Comparison of ENCODE assay signal across 10 cellular contexts in the genomic region with DNA sequence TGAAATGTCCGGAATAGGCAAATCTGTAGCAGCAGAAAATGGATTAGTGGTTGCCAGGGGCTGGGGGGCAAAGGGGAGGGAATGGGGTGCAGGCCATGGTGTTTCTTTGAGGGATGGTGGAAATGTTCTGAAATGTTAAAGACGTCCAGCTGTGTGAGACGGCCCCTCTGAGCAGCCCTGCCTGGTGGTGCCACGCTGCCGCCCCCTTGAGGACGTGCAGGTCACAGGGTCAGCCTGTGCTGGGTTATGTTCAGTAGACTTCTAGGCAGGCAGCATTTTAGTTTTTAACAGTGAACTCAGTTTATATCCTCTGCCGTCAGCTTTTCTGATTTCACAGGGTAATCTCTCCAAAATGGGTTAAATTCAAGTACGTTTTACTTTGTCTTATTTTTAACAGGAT. TPM values are rescaled to one million over a fixed set of nuclear protein-coding genes. Genes with fewer than 3 reads are reported as not detected.
A peak's percentile ranks its signal among the peaks of the same experiment; 100 is the strongest.
DNase-seq lines count a peak whose midpoint lies in the region; ATAC-seq, FAIRE-seq and TF ChIP-seq lines count a peak whose summit lies in the region.
"Had no signal": no experiment of that assay in that cellular context is flagged by ENCODE, and none has a peak within 500 bp of the region (broad histone marks: within the 10 kb centered on the region; RNA-seq: fewer than 3 reads in every experiment).

No MANE protein-coding gene starts in this region.

- peak; percentile 29 for ATAC-seq in HG03280 (IDR thresholded peaks at IDR 0.05; ENCODE audit: unreplicated experiment)
- no peak for ATAC-seq in activated CD8-positive, alpha-beta T cell treated with anti-CD3 and anti-CD28 coated beads for 36 hours
- ATAC-seq in HepG2, result peak; percentile 70
- ATAC-seq in GM21786 (IDR thresholded peaks at IDR 0.05; ENCODE audit: unreplicated experiment), result no peak

- peak overlapping the region; percentile 86 for H3K27ac Mint-ChIP-seq in activated CD8-positive, alpha-beta T cell treated with anti-CD3 and anti-CD28 coated beads for 36 hours

- TF ChIP-seq CTCF in BE2C (IDR thresholded peaks at IDR 0.05; ENCODE audit: low read depth, low read length) (peak; percentile 57), HepG2 (CRISPR knock-in tag; IDR thresholded peaks at IDR 0.05) (peak; percentile 54)
- no peak for TF ChIP-seq CTCF in activated CD8-positive, alpha-beta T cell treated with anti-CD3 and anti-CD28 coated beads for 36 hours (IDR thresholded peaks at IDR 0.05)

- H3K4me1 ChIP-seq in BE2C, result peaks cover 16% of the 10 kb centered on the region
- H3K4me1 ChIP-seq in HepG2 (ENCODE audit: insufficient read depth, low read length), result peaks cover 19% of the 10 kb centered on the region

- peak; percentile 12 for FAIRE-seq in HepG2 (lab: Jason Lieb, UNC)

- 56% methylated on average over 8 of the region's 8 CpGs for WGBS in HepG2 (ENCODE audit: low lambda C conversion rate)

- peaks cover 39% of the 10 kb centered on the region for H3K36me3 Mint-ChIP-seq in activated CD8-positive, alpha-beta T cell treated with anti-CD3 and anti-CD28 coated beads for 36 hours (ENCODE audit: low read depth)

- H3K79me2 ChIP-seq in HepG2 (ENCODE audit: insufficient read depth, low read length), result peaks cover 2% of the 10 kb centered on the region

- DNase-seq in BE2C (peak; percentile 62), HepG2 (ENCODE audit: low spot score) (no peak), ureter (ENCODE audit: low spot score) (no peak), NCI-H1092 (lab: John Stamatoyannopoulos, UW) (no peak), GM03348 (ENCODE audit: low spot score) (no peak)
- peak; percentile 75 for DNase-seq in activated CD8-positive, alpha-beta T cell treated with anti-CD3 and anti-CD28 coated beads for 36 hours

- TF ChIP-seq EP300 in HepG2 (IDR thresholded peaks at IDR 0.05; ENCODE audit: low read depth in 2 of 2, low read length in 2 of 2) (no peak), HepG2 (CRISPR knock-in tag; IDR thresholded peaks at IDR 0.05; ENCODE audit: borderline replicate concordance) (no peak)

- H2AFZ ChIP-seq in HepG2 (ENCODE audit: low read length), result no peak overlapping the region

- H4K20me1 ChIP-seq in HepG2 (ENCODE audit: insufficient read depth, low read length), result peaks cover 5% of the 10 kb centered on the region; the same call in 1 of the 2 replicates

- no peaks in the 10 kb centered on the region for H3K9me3 Mint-ChIP-seq in activated CD8-positive, alpha-beta T cell treated with anti-CD3 and anti-CD28 coated beads for 36 hours

- no TSS peak for BruUV-seq in HepG2 (replicated peaks; lab: Mats Ljungman, UMichigan)

- no peak for TF ChIP-seq RAD21 in HepG2 (CRISPR knock-in tag; IDR thresholded peaks at IDR 0.05)

- H3K4me1 Mint-ChIP-seq in activated CD8-positive, alpha-beta T cell treated with anti-CD3 and anti-CD28 coated beads for 36 hours (ENCODE audit: low read depth), result peaks cover 47% of the 10 kb centered on the region

- peak overlapping the region; percentile 52 for H3K4me3 Mint-ChIP-seq in activated CD8-positive, alpha-beta T cell treated with anti-CD3 and anti-CD28 coated beads for 36 hours

- no peak overlapping the region for H3K9ac ChIP-seq in HepG2 (ENCODE audit: insufficient read depth, low read depth, low read length)

- POLR2A ChIA-PET in activated CD8-positive, alpha-beta T cell treated with anti-CD3 and anti-CD28 coated beads for 36 hours (lab: Charles Lee), result interaction anchor here (0.6 to 1.9 kb wide), 6 partner anchors 8 to 96 kb away, joined by 3 to 10 read pairs (median 4); partner anchors contain the start of gene NUB1
- POLR2A ChIA-PET in HepG2 (lab: Yijun Ruan, JAX), result interaction anchor here (2.2 kb wide), 1 partner anchor 10 kb away, joined by 11 read pairs; the partner anchor contains the start of gene NUB1

- no peak overlapping the region for H3K4me2 ChIP-seq in HepG2 (ENCODE audit: low read depth, low read length)

- H3K9me3 ChIP-seq in BE2C (no peaks in the 10 kb centered on the region), HepG2 (ENCODE audit: low read length) (no peaks in the 10 kb centered on the region)
- H3K9me3 ChIP-seq: gastroesophageal sphincter had no signal

- H3K27me3 Mint-ChIP-seq in activated CD8-positive, alpha-beta T cell treated with anti-CD3 and anti-CD28 coated beads for 36 hours, result no peaks in the 10 kb centered on the region

- in situ Hi-C loops in HepG2 (cut with HindIII; ENCODE audit: extremely low pct_ligation_motif_present, low pct_unique_long_range_greater_than_20kb), result loop anchor here (5.0 kb wide), 1 partner anchor 34 kb away; no protein-coding TSS in a partner anchor

- intact Hi-C loops in activated CD8-positive, alpha-beta T cell treated with anti-CD3 and anti-CD28 coated beads for 36 hours (cut with micrococcal nuclease), result no loop called here
- intact Hi-C loops in HepG2 (cut with micrococcal nuclease; ENCODE audit: unreplicated experiment), result loop anchor here (5.0 kb wide), 1 partner anchor 104 kb away; the partner anchor contains the start of gene SMARCD3

- peaks cover 37% of the 10 kb centered on the region for H3K36me3 ChIP-seq in BE2C
- H3K36me3 ChIP-seq in HepG2 (replicated peaks in 1 of 2; ENCODE audit: control insufficient read depth in 1 of 2, insufficient read depth in 2 of 2, low read length in 2 of 2), result peaks cover 25 to 55% of the 10 kb centered on the region in 2 experiments

- no peak overlapping the region for H3K27ac ChIP-seq in HepG2 (ENCODE audit: extremely low read length, insufficient read depth, low read length)
- H3K27ac ChIP-seq: SK-N-MC had no signal

- H3K27me3 ChIP-seq in BE2C (no peaks in the 10 kb centered on the region), HepG2 (ENCODE audit: control insufficient read depth in 1 of 2, insufficient read depth in 2 of 2, low read length in 2 of 2) (no peaks in the 10 kb centered on the region)
- H3K27me3 ChIP-seq: gastroesophageal sphincter had no signal

- CTCF ChIA-PET in activated CD8-positive, alpha-beta T cell treated with anti-CD3 and anti-CD28 coated beads for 36 hours (lab: Charles Lee), result interaction anchor here (0.8 to 8.9 kb wide), 25 partner anchors 9 to 409 kb away, joined by 3 to 226 read pairs (median 5); partner anchors contain the start of genes ABCF2, NUB1 and RHEB
- CTCF ChIA-PET in HepG2 (lab: Yijun Ruan, JAX; ENCODE audit: low intra/inter-chr PET ratio, low total read pairs), result interaction anchor here (1.3 to 3.0 kb wide), 5 partner anchors 36 to 106 kb away, joined by 4 to 60 read pairs (median 5); no protein-coding TSS in a partner anchor

- H3K4me3 ChIP-seq in BE2C (ENCODE audit: low read depth, low read length) (no peak overlapping the region), HepG2 (replicated peaks in 1 of 3; ENCODE audit: insufficient read depth in 1 of 3, low read depth in 2 of 3, low read length in 3 of 3) (no peak overlapping the region)
- H3K4me3 ChIP-seq: gastroesophageal sphincter, SK-N-MC had no signal

- TF ChIP-seq POLR2A in HepG2 (IDR thresholded peaks at IDR 0.05; ENCODE audit: insufficient read depth in 1 of 2, low read depth in 2 of 2, low read length in 2 of 2), result no peak

RNA-seq across cellular contexts. Expression of gene NUB1, which starts 9.4 kb away (rescaled TPM):
- 32.4 TPM for polyA plus RNA-seq in BE2C (2012; ENCODE audit: insufficient read depth, insufficient read length, low read depth)
- total RNA-seq in activated CD8-positive, alpha-beta T cell treated with anti-CD3 and anti-CD28 coated beads for 36 hours, result 10 to 100 TPM; 41.0 to 42.5 TPM
- total RNA-seq in HepG2 (2016; rRNA removed; fragmentation: Illumina TruSeq; extraction: Trizol), result 37.0 and 47.3 TPM in 2 replicates
- total RNA-seq in HepG2 (2016; cell fraction: cytosol; rRNA removed; fragmentation: Illumina TruSeq; extraction: Trizol; ENCODE audit: low read depth), result 4.7 and 6.0 TPM in 2 replicates
- total RNA-seq in HepG2 (2016; cell fraction: insoluble cytoplasmic fraction; rRNA removed; fragmentation: Illumina TruSeq; extraction: Trizol), result 35.2 and 42.6 TPM in 2 replicates
- 10.8 and 12.6 TPM in 2 replicates for total RNA-seq in HepG2 (2016; cell fraction: membrane; rRNA removed; fragmentation: Illumina TruSeq; extraction: Trizol)
- total RNA-seq in HepG2 (2016; cell fraction: nucleus; rRNA removed; fragmentation: Illumina TruSeq; extraction: Trizol), result 18.9 and 20.1 TPM in 2 replicates
- polyA plus RNA-seq in HepG2 (2011; rRNA removed), result 26.0 and 27.1 TPM in 2 replicates
- polyA plus RNA-seq in HepG2 (2011; cell fraction: cytosol; rRNA removed), result 19.1 and 22.8 TPM in 2 replicates
- 33.3 and 38.5 TPM in 2 replicates for polyA plus RNA-seq in HepG2 (2011; cell fraction: nucleus; rRNA removed)
- polyA plus RNA-seq in HepG2 (2012), result 42.2 and 43.6 TPM in 2 replicates
- polyA plus RNA-seq in HepG2 (2016; cell fraction: cytosol; fragmentation: Illumina TruSeq; extraction: Trizol; ENCODE audit: low read depth), result 2.7 and 3.1 TPM in 2 replicates
- polyA plus RNA-seq in HepG2 (2016; cell fraction: insoluble cytoplasmic fraction; fragmentation: Illumina TruSeq; extraction: Trizol; ENCODE audit: low read depth), result 47.8 and 54.9 TPM in 2 replicates
- 6.4 and 6.9 TPM in 2 replicates for polyA plus RNA-seq in HepG2 (2016; cell fraction: membrane; fragmentation: Illumina TruSeq; extraction: Trizol; ENCODE audit: low read depth)
- polyA plus RNA-seq in HepG2 (2016; cell fraction: nucleus; fragmentation: Illumina TruSeq; extraction: Trizol; ENCODE audit: insufficient read depth, low read depth), result 27.0 and 28.5 TPM in 2 replicates
- 32.1 and 35.9 TPM in 2 replicates for polyA minus RNA-seq in HepG2 (2011; rRNA and poly(A)+ RNA removed; ENCODE audit: low replicate concordance)
- polyA minus RNA-seq in HepG2 (2011; cell fraction: cytosol; rRNA and poly(A)+ RNA removed), result 22.8 and 23.4 TPM in 2 replicates
- polyA minus RNA-seq in HepG2 (2011; cell fraction: nucleus; rRNA and poly(A)+ RNA removed), result 31.8 and 46.1 TPM in 2 replicates
- total RNA-seq in ureter, result 56.4 TPM

RNA-seq across cellular contexts. Expression of gene WDR86, which starts 58.8 kb away (rescaled TPM):
- polyA plus RNA-seq in BE2C (2012; ENCODE audit: insufficient read depth, insufficient read length, low read depth), result 3.4 TPM
- under 1 TPM; 0.25 TPM for total RNA-seq in activated CD8-positive, alpha-beta T cell treated with anti-CD3 and anti-CD28 coated beads for 36 hours
- 0.11 TPM in 1 of 2 replicates, not detected in the other for total RNA-seq in HepG2 (2016; rRNA removed; fragmentation: Illumina TruSeq; extraction: Trizol)
- not detected in 2 replicates for total RNA-seq in HepG2 (2016; cell fraction: cytosol; rRNA removed; fragmentation: Illumina TruSeq; extraction: Trizol; ENCODE audit: low read depth)
- total RNA-seq in HepG2 (2016; cell fraction: insoluble cytoplasmic fraction; rRNA removed; fragmentation: Illumina TruSeq; extraction: Trizol), result not detected in 2 replicates
- total RNA-seq in HepG2 (2016; cell fraction: membrane; rRNA removed; fragmentation: Illumina TruSeq; extraction: Trizol), result 0.24 TPM in 1 of 2 replicates, not detected in the other
- 0.50 TPM in 1 of 2 replicates, not detected in the other for total RNA-seq in HepG2 (2016; cell fraction: nucleus; rRNA removed; fragmentation: Illumina TruSeq; extraction: Trizol)
- 2.9 and 4.3 TPM in 2 replicates for polyA plus RNA-seq in HepG2 (2011; rRNA removed)
- 1.2 and 2.5 TPM in 2 replicates for polyA plus RNA-seq in HepG2 (2011; cell fraction: cytosol; rRNA removed)
- 22.1 and 28.5 TPM in 2 replicates for polyA plus RNA-seq in HepG2 (2011; cell fraction: nucleus; rRNA removed)
- 1.7 and 1.9 TPM in 2 replicates for polyA plus RNA-seq in HepG2 (2012)
- 0.14 TPM in 1 of 2 replicates, not detected in the other for polyA plus RNA-seq in HepG2 (2016; cell fraction: cytosol; fragmentation: Illumina TruSeq; extraction: Trizol; ENCODE audit: low read depth)
- not detected in 2 replicates for polyA plus RNA-seq in HepG2 (2016; cell fraction: insoluble cytoplasmic fraction; fragmentation: Illumina TruSeq; extraction: Trizol; ENCODE audit: low read depth)
- polyA plus RNA-seq in HepG2 (2016; cell fraction: membrane; fragmentation: Illumina TruSeq; extraction: Trizol; ENCODE audit: low read depth), result 0.15 and 0.16 TPM in 2 replicates
- polyA plus RNA-seq in HepG2 (2016; cell fraction: nucleus; fragmentation: Illumina TruSeq; extraction: Trizol; ENCODE audit: insufficient read depth, low read depth), result 0.61 TPM in 1 of 2 replicates, not detected in the other
- polyA minus RNA-seq in HepG2 (2011; rRNA and poly(A)+ RNA removed; ENCODE audit: low replicate concordance), result 3.2 TPM in 1 of 2 replicates, not detected in the other
- polyA minus RNA-seq in HepG2 (2011; cell fraction: cytosol; rRNA and poly(A)+ RNA removed), result 0.59 and 1.6 TPM in 2 replicates
- 5.0 TPM in 2 replicates for polyA minus RNA-seq in HepG2 (2011; cell fraction: nucleus; rRNA and poly(A)+ RNA removed)
- 4.3 TPM for total RNA-seq in ureter

Comparison
In these comparisons a context has a peak if more than half of its experiments do, and no peak if none do; other contexts are left out.
1. DNase-seq: peak in BE2C (single experiment) and activated CD8-positive, alpha-beta T cell treated with anti-CD3 and anti-CD28 coated beads for 36 hours (single experiment); none in HepG2 (single experiment), ureter (single experiment), NCI-H1092 (single experiment) and GM03348 (single experiment).
2. ATAC-seq: peak in HG03280 (single experiment) and HepG2 (single experiment); none in activated CD8-positive, alpha-beta T cell treated with anti-CD3 and anti-CD28 coated beads for 36 hours (single experiment) and GM21786 (single experiment).